Comparison of ENCODE assay signal across 17 cellular contexts in genomic region chr12:94078736-94079509, GRCh38.
DNase-seq lines count a peak whose midpoint lies in the region; ATAC-seq, FAIRE-seq and TF ChIP-seq lines count a peak whose summit lies in the region.
"Had no signal": no experiment of that assay in that cellular context is flagged by ENCODE, and none has a peak within 500 bp of the region (broad histone marks: within the 10 kb centered on the region; RNA-seq: fewer than 3 reads in every experiment).

No MANE protein-coding gene starts in this region.

- no peak for TF ChIP-seq CTCF in HepG2 (CRISPR knock-in tag; IDR thresholded peaks at IDR 0.05)
- TF ChIP-seq CTCF in right lobe of liver (IDR thresholded peaks at IDR 0.05): no peak
- no peak for TF ChIP-seq CTCF in endothelial cell of umbilical vein (IDR thresholded peaks at IDR 0.05; ENCODE audit: extremely low read depth in 1 of 2, insufficient read depth in 1 of 2, low read depth in 1 of 2, low read length in 2 of 2)

- dilution Hi-C loops in endothelial cell of umbilical vein (cut with MboI; ENCODE audit: extremely low pct_ligation_motif_present, low sequenced_read_pairs): no loop called here

- 73% methylated on average over 9 of the region's 9 CpGs for whole genome bisulfite sequencing in HepG2 (ENCODE audit: low lambda C conversion rate)
- WGBS in right lobe of liver (ENCODE audit: insufficient coverage, low coverage, low lambda C conversion rate, missing lambda C conversion rate): 69% methylated on average over 9 of the region's 9 CpGs

- H3K9me3 ChIP-seq in HepG2 (ENCODE audit: low read length) (no peaks in the 10 kb centered on the region), right lobe of liver (no peaks in the 10 kb centered on the region), SK-N-MC (ENCODE audit: low read depth, low read length) (no peaks in the 10 kb centered on the region), endothelial cell of umbilical vein (replicated peaks; ENCODE audit: control insufficient read depth, insufficient read depth, low read length) (no peaks in the 10 kb centered on the region)
- H3K9me3 ChIP-seq: BE2C had no signal

- H3K4me2 ChIP-seq in HepG2 (ENCODE audit: low read depth, low read length) (peak overlapping the region; percentile 44; the same call in 1 of the 2 replicates), endothelial cell of umbilical vein (ENCODE audit: insufficient read depth, low read length) (no peak overlapping the region)

- DNase-seq in HepG2 (ENCODE audit: low spot score): no peak
- no peak for DNase-seq in right lobe of liver
- no peak for DNase-seq in SK-N-MC (ENCODE audit: low read depth, low spot score)
- DNase-seq in endothelial cell of umbilical vein (ENCODE audit: low read depth, low spot score): no peak
- no peak for DNase-seq in DMS79 (lab: John Stamatoyannopoulos, UW)
- DNase-seq: BE2C; CD8-positive, alpha-beta T cell; COR-L47; GF-D8; GM23248 had no signal

- FAIRE-seq in HepG2 (lab: Jason Lieb, UNC) (no peak), endothelial cell of umbilical vein (lab: Jason Lieb, UNC) (no peak)
- FAIRE-seq: A204.1, H54, HTR-8/SVneo had no signal

- no peak overlapping the region for H3K4me3 ChIP-seq in HepG2 (replicated peaks in 1 of 3; ENCODE audit: insufficient read depth in 1 of 3, low read depth in 2 of 3, low read length in 3 of 3)
- no peak overlapping the region for H3K4me3 ChIP-seq in right lobe of liver
- H3K4me3 ChIP-seq in SK-N-MC: peak overlapping the region; percentile 70
- H3K4me3 ChIP-seq in endothelial cell of umbilical vein (replicated peaks in 1 of 3; ENCODE audit: insufficient read depth in 1 of 3, low read depth in 1 of 3, low read length in 3 of 3): no peak overlapping the region
- H3K4me3 ChIP-seq: GM23248 had no signal

- H3K27ac ChIP-seq in HepG2 (ENCODE audit: extremely low read length, insufficient read depth, low read length) (peak overlapping the region; percentile 57), right lobe of liver (no peak overlapping the region), SK-N-MC (peak overlapping the region; percentile 88), endothelial cell of umbilical vein (ENCODE audit: insufficient read depth, low read depth, low read length) (no peak overlapping the region)
- H3K27ac ChIP-seq: C4-2B, GM23248 had no signal

- no TSS peak for BruUV-seq in HepG2 (replicated peaks; lab: Mats Ljungman, UMichigan)
- no TSS peak for BruUV-seq in endothelial cell of umbilical vein (replicated peaks; lab: Mats Ljungman, UMichigan)

- H3K9ac ChIP-seq in HepG2 (ENCODE audit: insufficient read depth, low read depth, low read length) (no peak overlapping the region), SK-N-MC (ENCODE audit: insufficient read length) (peak overlapping the region; percentile 40), endothelial cell of umbilical vein (replicated peaks; ENCODE audit: extremely low read depth, insufficient read depth, low read length) (no peak overlapping the region)
- H3K9ac ChIP-seq: GM23248 had no signal

- H3K36me3 ChIP-seq in HepG2 (replicated peaks in 1 of 2; ENCODE audit: control insufficient read depth in 1 of 2, insufficient read depth in 2 of 2, low read length in 2 of 2) (no peaks in the 10 kb centered on the region), right lobe of liver (no peaks in the 10 kb centered on the region), SK-N-MC (ENCODE audit: insufficient read depth, low read length) (no peaks in the 10 kb centered on the region), endothelial cell of umbilical vein (ENCODE audit: control insufficient read depth in 2 of 2, extremely low read depth in 1 of 2, insufficient read depth in 2 of 2, low read length in 2 of 2) (no peaks in the 10 kb centered on the region)
- H3K36me3 ChIP-seq: BE2C had no signal

- H3K4me1 ChIP-seq in HepG2 (ENCODE audit: insufficient read depth, low read length) (peaks cover 71% of the 10 kb centered on the region), right lobe of liver (no peaks in the 10 kb centered on the region), endothelial cell of umbilical vein (ENCODE audit: control insufficient read depth, extremely low read depth, insufficient read depth, low read length) (no peaks in the 10 kb centered on the region)
- H3K4me1 ChIP-seq: BE2C had no signal

- no peaks in the 10 kb centered on the region for H3K9me1 ChIP-seq in endothelial cell of umbilical vein (replicated peaks; ENCODE audit: control insufficient read depth, extremely low read depth, insufficient read depth, low read length)

- H3K79me2 ChIP-seq in HepG2 (ENCODE audit: insufficient read depth, low read length): no peaks in the 10 kb centered on the region
- H3K79me2 ChIP-seq in endothelial cell of umbilical vein (ENCODE audit: control insufficient read depth, insufficient read depth, low read length): no peaks in the 10 kb centered on the region

- no peak overlapping the region for H2AFZ ChIP-seq in HepG2 (ENCODE audit: low read length)
- no peak overlapping the region for H2AFZ ChIP-seq in endothelial cell of umbilical vein (ENCODE audit: low read depth, low read length)
- H2AFZ ChIP-seq: GM23248 had no signal

- no peaks in the 10 kb centered on the region for H4K20me1 ChIP-seq in HepG2 (ENCODE audit: insufficient read depth, low read length)
- no peaks in the 10 kb centered on the region for H4K20me1 ChIP-seq in endothelial cell of umbilical vein (replicated peaks; ENCODE audit: control insufficient read depth, extremely low read depth, insufficient read depth, low read length)

- TF ChIP-seq EP300 in HepG2 (IDR thresholded peaks at IDR 0.05; ENCODE audit: low read depth in 2 of 2, low read length in 2 of 2): peak in 1 of 2 experiments; percentile 57; a peak in 1 of 4 replicates
- no peak for TF ChIP-seq EP300 in HepG2 (CRISPR knock-in tag; IDR thresholded peaks at IDR 0.05; ENCODE audit: borderline replicate concordance)

- TF ChIP-seq POLR2A in HepG2 (IDR thresholded peaks at IDR 0.05; ENCODE audit: insufficient read depth in 1 of 2, low read depth in 2 of 2, low read length in 2 of 2) (no peak), right lobe of liver (IDR thresholded peaks at IDR 0.05) (no peak), endothelial cell of umbilical vein (IDR thresholded peaks at IDR 0.05; ENCODE audit: low read depth, low read length) (no peak)

- intact Hi-C loops in HepG2 (cut with micrococcal nuclease; ENCODE audit: unreplicated experiment): loop anchor here (5.0 to 10.0 kb wide), 2 partner anchors 87 to 574 kb away; no protein-coding TSS in a partner anchor
- intact Hi-C loops in right lobe of liver (cut with DNase I): no loop called here
- intact Hi-C loops in endothelial cell of umbilical vein (cut with micrococcal nuclease): no loop called here

- H3K27me3 ChIP-seq in HepG2 (ENCODE audit: control insufficient read depth in 1 of 2, insufficient read depth in 2 of 2, low read length in 2 of 2): no peaks in the 10 kb centered on the region
- no peaks in the 10 kb centered on the region for H3K27me3 ChIP-seq in right lobe of liver
- peaks cover 10 to 11% of the 10 kb centered on the region in 2 experiments for H3K27me3 ChIP-seq in endothelial cell of umbilical vein (ENCODE audit: control insufficient read depth in 2 of 2, insufficient read depth in 2 of 2, low read length in 2 of 2)
- H3K27me3 ChIP-seq: BE2C had no signal

- in situ Hi-C loops in HepG2 (cut with HindIII; ENCODE audit: extremely low pct_ligation_motif_present, low pct_unique_long_range_greater_than_20kb): no loop called here

- no peak for TF ChIP-seq RAD21 in HepG2 (CRISPR knock-in tag; IDR thresholded peaks at IDR 0.05)

- peak; percentile 12; the same call in 1 of the 3 replicates for ATAC-seq in HepG2
- ATAC-seq in right lobe of liver: no peak
- no peak for ATAC-seq in GM18517 (IDR thresholded peaks at IDR 0.05; ENCODE audit: unreplicated experiment)
- ATAC-seq in GM18520 (IDR thresholded peaks at IDR 0.05; ENCODE audit: unreplicated experiment): no peak
- ATAC-seq: CD8-positive, alpha-beta T cell; HCT116 had no signal

- CTCF ChIA-PET in HepG2 (lab: Yijun Ruan, JAX; ENCODE audit: low intra/inter-chr PET ratio, low total read pairs): no interaction called here
- CTCF ChIA-PET in endothelial cell of umbilical vein (lab: Charles Lee): interaction anchor here (2.3 to 6.3 kb wide), 3 partner anchors 22 to 576 kb away, joined by 6 to 76 read pairs (median 42); no protein-coding TSS in a partner anchor

- POLR2A ChIA-PET in HepG2 (lab: Yijun Ruan, JAX): interaction anchor here (0.7 kb wide), 1 partner anchor 21 kb away, joined by 3 read pairs; no protein-coding TSS in a partner anchor
- POLR2A ChIA-PET in endothelial cell of umbilical vein (lab: Charles Lee): no interaction called here

TF ChIP-seq in HepG2, 621 proteins besides CTCF, POLR2A, EP300 and RAD21 (continues in another document):
- TF ChIP-seq MAFG (CRISPR knock-in tag; IDR thresholded peaks at IDR 0.05) (no peak), DNMT3B (CRISPR knock-in tag; conservative IDR thresholded peaks at IDR 0.05) (no peak), TCF7 (IDR thresholded peaks at IDR 0.05; ENCODE audit: low read depth) (no peak; the same call in 1 of the 2 replicates), TRIM24 (CRISPR knock-in tag; IDR thresholded peaks at IDR 0.05) (no peak)

TF ChIP-seq in endothelial cell of umbilical vein, 7 proteins besides CTCF, POLR2A, EP300 and RAD21:
- TF ChIP-seq POLR2AphosphoS5 (IDR thresholded peaks at IDR 0.05; ENCODE audit: insufficient read depth, low read depth, low read length): no peak
- TF ChIP-seq FOS (IDR thresholded peaks at IDR 0.05; ENCODE audit: borderline replicate concordance, insufficient read depth, low read length): no peak
- TF ChIP-seq EZH2 (IDR thresholded peaks at IDR 0.05; ENCODE audit: borderline replicate concordance, low read depth, low read length, severe bottlenecking): peak; percentile 40
- no peak for TF ChIP-seq JUN (IDR thresholded peaks at IDR 0.05; ENCODE audit: borderline replicate concordance, insufficient read depth, insufficient read length, low read depth)
- no peak for TF ChIP-seq MYC (IDR thresholded peaks at IDR 0.05; ENCODE audit: low read depth, low read length)

Comparison
In these comparisons a context has a peak if more than half of its experiments do, and no peak if none do; other contexts are left out.
1. H3K27ac ChIP-seq: peak in HepG2 (single experiment) and SK-N-MC (single experiment); none in right lobe of liver (0 of 3) and endothelial cell of umbilical vein (single experiment).